In the genomic region with DNA sequence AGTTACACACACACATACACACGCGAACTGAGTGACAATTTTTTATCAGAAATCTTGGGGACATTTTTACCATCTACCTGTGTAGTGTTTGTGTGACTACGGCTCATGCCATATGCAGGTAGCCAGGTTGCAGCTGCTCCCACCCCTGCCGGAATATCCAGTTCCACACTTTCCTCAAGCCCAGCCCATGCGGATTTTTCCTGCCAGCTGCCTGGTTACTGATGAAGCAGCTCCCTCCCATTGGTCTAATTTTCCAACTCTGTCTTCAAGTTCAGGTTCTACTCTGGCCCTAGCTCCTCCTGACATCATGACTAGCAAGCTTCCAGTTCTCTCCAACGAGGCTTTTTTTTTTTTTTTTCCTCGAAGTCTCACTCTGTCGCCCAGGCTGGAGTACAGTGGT, we compare ENCODE assay signal across 12 cellular contexts. TPM values are rescaled to one million over a fixed set of nuclear protein-coding genes. Genes with fewer than 3 reads are reported as not detected.
DNase-seq lines count a peak whose midpoint lies in the region; ATAC-seq, FAIRE-seq and TF ChIP-seq lines count a peak whose summit lies in the region.
"Had no signal": no experiment of that assay in that cellular context is flagged by ENCODE, and none has a peak within 500 bp of the region (broad histone marks: within the 10 kb centered on the region; RNA-seq: fewer than 3 reads in every experiment).

No MANE protein-coding gene starts in this region.

- H2AFZ ChIP-seq in PC-3 (ENCODE audit: low read length) = no peak overlapping the region

- H3K4me3 ChIP-seq in PC-3 (ENCODE audit: low read length) = no peak overlapping the region
- H3K4me3 ChIP-seq in pancreas = no peak overlapping the region

- in situ Hi-C loops in G401 (cut with HindIII; ENCODE audit: low sequenced_read_pairs) = no loop called here

- H3K27ac ChIP-seq in PC-3 (ENCODE audit: low read length) (no peak overlapping the region), foreskin keratinocyte (no peak overlapping the region), pancreas (no peak overlapping the region)

- peak; percentile 61 for ATAC-seq in PC-3
- peak; percentile 48 for ATAC-seq in foreskin keratinocyte
- peak; percentile 35 to 90 (median 76) for ATAC-seq in pancreas
- ATAC-seq in HG02938 (IDR thresholded peaks at IDR 0.05; ENCODE audit: unreplicated experiment) = no peak

- H3K79me2 ChIP-seq in PC-3 (ENCODE audit: low read length) = no peaks in the 10 kb centered on the region

- no peaks in the 10 kb centered on the region for H3F3A ChIP-seq in PC-3 (ENCODE audit: low read length, unreplicated experiment)

- H3K27me3 ChIP-seq in PC-3 (ENCODE audit: low read length) (no peaks in the 10 kb centered on the region), foreskin keratinocyte (no peaks in the 10 kb centered on the region), pancreas (no peaks in the 10 kb centered on the region)

- BruUV-seq in PC-3 (replicated peaks; lab: Mats Ljungman, UMichigan) = no TSS peak

- peak; percentile 23 for DNase-seq in G401 (ENCODE audit: low spot score)
- peak; percentile 71 for DNase-seq in PC-3
- DNase-seq in foreskin keratinocyte = peak; percentile 25 to 74
- DNase-seq in pancreas = peak in 4 of 6 donors; percentile 11 to 24 (median 23)
- DNase-seq in retina = no peak
- DNase-seq in activated CD8-positive, alpha-beta memory T cell treated with anti-CD3 and anti-CD28 coated beads, Interleukin-2, amount 50 U/mL, for 4 hours = no peak
- no peak for DNase-seq in NCI-H2107 treated with DMSO at 0.1 percent for 48 hours (lab: John Stamatoyannopoulos, UW; ENCODE audit: unreplicated experiment)
- DNase-seq: kidney had no signal

- H3K4me1 ChIP-seq in PC-3 (ENCODE audit: insufficient read depth, low read length) (peaks cover 9% of the 10 kb centered on the region), foreskin keratinocyte (no peaks in the 10 kb centered on the region), pancreas (no peaks in the 10 kb centered on the region)

- intact Hi-C loops in PC-3 (cut with micrococcal nuclease) = no loop called here
- intact Hi-C loops in pancreas (cut with DNase I) = no loop called here

- H4K20me1 ChIP-seq in PC-3 (ENCODE audit: low read length) = no peaks in the 10 kb centered on the region

- no peak for FAIRE-seq in pancreas (lab: Jason Lieb, UNC)
- FAIRE-seq: kidney had no signal

- TF ChIP-seq CTCF in PC-3 (conservative IDR thresholded peaks at IDR 0.05; ENCODE audit: low read depth, low read length) = no peak
- TF ChIP-seq CTCF in foreskin keratinocyte (conservative IDR thresholded peaks at IDR 0.05) = no peak
- TF ChIP-seq CTCF in pancreas (IDR thresholded peaks at IDR 0.05) = no peak

- WGBS in pancreas, 2 donors = 27 to 31% methylated on average over 8 of the region's 8 CpGs

- H3K9me2 ChIP-seq in PC-3 (replicated peaks; ENCODE audit: low read length) = no peaks in the 10 kb centered on the region

- no peak overlapping the region for H3K9ac ChIP-seq in PC-3 (ENCODE audit: low read length)

- H3K36me3 ChIP-seq in PC-3 (ENCODE audit: low read depth, low read length) (no peaks in the 10 kb centered on the region), pancreas (no peaks in the 10 kb centered on the region)

- CTCF ChIA-PET in PC-3 (lab: Charles Lee) = no interaction called here

- POLR2A ChIA-PET in PC-3 (lab: Charles Lee; ENCODE audit: unreplicated experiment) = no interaction called here

- no peak overlapping the region for H3K4me2 ChIP-seq in PC-3 (ENCODE audit: low read length)

- H3K9me3 ChIP-seq in PC-3 (ENCODE audit: low read length) = no peaks in the 10 kb centered on the region
- H3K9me3 ChIP-seq in pancreas = no peaks in the 10 kb centered on the region

RNA-seq across cellular contexts. Expression of gene GSG1L2, which starts 4.8 kb away (rescaled TPM):
- total RNA-seq in G401 (2014; rRNA removed; shearing (Covaris generic)) = not detected in 2 replicates
- total RNA-seq in PC-3 (2014; rRNA removed) = not detected in 2 replicates
- total RNA-seq in foreskin keratinocyte = not detected in 2 replicates
- polyA plus RNA-seq in foreskin keratinocyte = not detected in 2 replicates
- total RNA-seq in pancreas = not detected
- polyA plus RNA-seq in pancreas = not detected
- total RNA-seq: activated CD8-positive, alpha-beta memory T cell treated with anti-CD3 and anti-CD28 coated beads for 36 hours; chondrocyte; kidney had no signal
- polyA plus RNA-seq: thymus had no signal

RNA-seq across cellular contexts. Expression of gene GLP2R, which starts 8.6 kb away (rescaled TPM):
- not detected in 2 replicates for total RNA-seq in G401 (2014; rRNA removed; shearing (Covaris generic))
- total RNA-seq in PC-3 (2014; rRNA removed) (0.06 and 0.22 TPM in 2 replicates), foreskin keratinocyte (not detected in 2 replicates), pancreas (1 to 10 TPM in 3 of 6 donors, under 1 TPM in 3; 0.39 to 1.7 (median 0.90) TPM)
- polyA plus RNA-seq in foreskin keratinocyte (not detected in 2 replicates), pancreas (1 to 10 TPM in 1 of 2 donors, under 1 TPM in 1; 0.84 to 1.2 TPM)
- total RNA-seq: activated CD8-positive, alpha-beta memory T cell treated with anti-CD3 and anti-CD28 coated beads for 36 hours; kidney had no signal

RNA-seq across cellular contexts. Expression of gene DHRS7C, which starts 25.7 kb away (rescaled TPM):
- not detected in 2 replicates for total RNA-seq in G401 (2014; rRNA removed; shearing (Covaris generic))
- total RNA-seq in PC-3 (2014; rRNA removed) (not detected in 2 replicates), foreskin keratinocyte (not detected in 2 replicates), pancreas (not detected)
- polyA plus RNA-seq in foreskin keratinocyte (not detected in 2 replicates), pancreas (not detected)
- total RNA-seq: activated CD8-positive, alpha-beta memory T cell treated with anti-CD3 and anti-CD28 coated beads for 36 hours; chondrocyte; kidney had no signal

Comparison
In these comparisons a context has a peak if more than half of its experiments do, and no peak if none do; other contexts are left out.
1. DNase-seq: peak in G401 (single experiment), PC-3 (single experiment), foreskin keratinocyte (2 of 2) and pancreas (4 of 6); none in retina (single experiment), activated CD8-positive, alpha-beta memory T cell treated with anti-CD3 and anti-CD28 coated beads, Interleukin-2, amount 50 U/mL, for 4 hours (single experiment) and NCI-H2107 treated with DMSO at 0.1 percent for 48 hours (single experiment).